In genomic region chr20:50356962-50357782, GRCh38 we compare ENCODE assay signal across 17 cellular contexts.
DNase-seq lines count a peak whose midpoint lies in the region; ATAC-seq, FAIRE-seq and TF ChIP-seq lines count a peak whose summit lies in the region.
"Had no signal": no experiment of that assay in that cellular context is flagged by ENCODE, and none has a peak within 500 bp of the region (broad histone marks: within the 10 kb centered on the region; RNA-seq: fewer than 3 reads in every experiment).

No MANE protein-coding gene starts in this region.

- dilution Hi-C loops in IMR-90 (cut with HindIII; ENCODE audit: low sequenced_read_pairs, unreplicated experiment): no loop called here

- H3K14ac ChIP-seq in IMR-90 (replicated peaks; ENCODE audit: low read depth, low read length) (no peak overlapping the region; the same call in 1 of the 2 replicates), H1 (ENCODE audit: insufficient read length) (no peak overlapping the region)

- H3K18ac ChIP-seq in IMR-90 (ENCODE audit: low read depth, low read length) (no peak overlapping the region), H1 (ENCODE audit: extremely low read depth, low read length) (no peak overlapping the region)

- DNase-seq in IMR-90 (no peak), H1 (ENCODE audit: low read depth in 1 of 2, low spot score in 2 of 2) (no peak), posterior vena cava (ENCODE audit: low spot score) (peak; percentile 67), CD1c-positive myeloid dendritic cell (ENCODE audit: extremely low spot score) (no peak), NCI-H146 treated with DMSO at 0.1 percent for 48 hours (lab: John Stamatoyannopoulos, UW; ENCODE audit: unreplicated experiment) (no peak)
- DNase-seq: Calu3; CD4-positive, CD25-positive, alpha-beta regulatory T cell; DMS153; DND-41; GDM1; GOT3 had no signal

- H2AFZ ChIP-seq in IMR-90 (replicated peaks; ENCODE audit: low read length, poor library complexity): no peak overlapping the region
- H2AFZ ChIP-seq in H1 (ENCODE audit: low read length): no peak overlapping the region

- no peak for ATAC-seq in IMR-90 (ENCODE audit: low read depth)
- no peak for ATAC-seq in HG03097 (IDR thresholded peaks at IDR 0.05; ENCODE audit: low FRiP score, unreplicated experiment)
- ATAC-seq in GM21786 (IDR thresholded peaks at IDR 0.05; ENCODE audit: unreplicated experiment): no peak

- no peaks in the 10 kb centered on the region for H3K9me1 ChIP-seq in IMR-90 (ENCODE audit: insufficient read depth, low read length)

- no peak overlapping the region for H3K23ac ChIP-seq in IMR-90 (ENCODE audit: low read depth, low read length)
- H3K23ac ChIP-seq in H1 (ENCODE audit: insufficient read length): no peak overlapping the region

- no peaks in the 10 kb centered on the region for H3K79me1 ChIP-seq in IMR-90 (ENCODE audit: low read depth in 1 of 2, low read length in 2 of 2)
- no peaks in the 10 kb centered on the region for H3K79me1 ChIP-seq in H1 (ENCODE audit: low read depth, low read length)

- H2AK5ac ChIP-seq in IMR-90 (ENCODE audit: low read depth, low read length) (peak overlapping the region; percentile 43; the same call in 1 of the 2 replicates), H1 (ENCODE audit: low read depth, low read length) (no peak overlapping the region; the same call in 1 of the 2 replicates)

- TF ChIP-seq POLR2A in IMR-90 (IDR thresholded peaks at IDR 0.05; ENCODE audit: low read depth, low read length) (no peak), H1 (IDR thresholded peaks at IDR 0.05; ENCODE audit: control extremely low read depth in 1 of 2, low read depth in 2 of 2, low read length in 2 of 2) (no peak)

- FAIRE-seq in H1 (lab: Jason Lieb, UNC): no peak
- FAIRE-seq: A204.1, GM12892 had no signal

- H2BK120ac ChIP-seq in IMR-90 (ENCODE audit: low read depth, low read length) (no peak overlapping the region), H1 (replicated peaks; ENCODE audit: low read depth, low read length) (no peak overlapping the region)

- peak overlapping the region in 2 of 11 experiments; percentile 6 to 19; a peak in 2 of 22 replicates for H3K27ac ChIP-seq in BLaER1 treated with 17β-estradiol and CSF1 and Interleukin-3, amounts not matched to agents 10 nM and 100 nM
- no peak overlapping the region for H3K27ac ChIP-seq in IMR-90 (ENCODE audit: insufficient read depth, low read length)
- no peak overlapping the region for H3K27ac ChIP-seq in H1 (ENCODE audit: low read depth, low read length)

- no peak overlapping the region for H2AK9ac ChIP-seq in IMR-90 (replicated peaks; ENCODE audit: low read depth, low read length, poor library complexity)

- no peaks in the 10 kb centered on the region for H3K9me3 ChIP-seq in BLaER1 treated with 17β-estradiol and CSF1 and Interleukin-3, amounts not matched to agents 10 nM and 100 nM (replicated peaks in 1 of 11)
- H3K9me3 ChIP-seq in IMR-90 (ENCODE audit: control insufficient read depth, insufficient read depth, low read length) (no peaks in the 10 kb centered on the region), H1 (ENCODE audit: insufficient read depth in 2 of 2, low read depth in 1 of 2, low read length in 1 of 2) (no peaks in the 10 kb centered on the region)
- H3K9me3 ChIP-seq: HAP-1 had no signal

- H2BK5ac ChIP-seq in IMR-90 (ENCODE audit: low read depth, low read length, poor library complexity, severe bottlenecking) (no peak overlapping the region), H1 (ENCODE audit: low read depth, low read length) (no peak overlapping the region)

- no peaks in the 10 kb centered on the region for H3K27me3 ChIP-seq in BLaER1 treated with 17β-estradiol and CSF1 and Interleukin-3, amounts not matched to agents 10 nM and 100 nM
- no peaks in the 10 kb centered on the region for H3K27me3 ChIP-seq in IMR-90 (ENCODE audit: control insufficient read depth, insufficient read depth, low read length)
- H3K27me3 ChIP-seq in H1 (replicated peaks in 1 of 4; ENCODE audit: control insufficient read depth in 3 of 4, extremely low read depth in 1 of 4, insufficient read depth in 3 of 4, low read length in 3 of 4): no peaks in the 10 kb centered on the region

- peaks cover 32 to 79% (median 57%) of the 10 kb centered on the region in 10 experiments for H3K4me1 ChIP-seq in BLaER1 treated with 17β-estradiol and CSF1 and Interleukin-3, amounts not matched to agents 10 nM and 100 nM
- no peaks in the 10 kb centered on the region for H3K4me1 ChIP-seq in IMR-90 (ENCODE audit: control insufficient read depth, insufficient read depth, low read length)
- H3K4me1 ChIP-seq in H1 (replicated peaks in 1 of 4; ENCODE audit: control insufficient read depth in 3 of 4, insufficient read depth in 4 of 4, low read length in 3 of 4): no peaks in the 10 kb centered on the region; a peak in 2 of 7 replicates
- H3K4me1 ChIP-seq: HAP-1 had no signal

- intact Hi-C loops in IMR-90 (cut with micrococcal nuclease) (no loop called here), posterior vena cava (cut with DNase I) (no loop called here)

- H4K8ac ChIP-seq in IMR-90 (ENCODE audit: low read depth in 2 of 2, low read length in 2 of 2): no peak overlapping the region
- H4K8ac ChIP-seq in H1 (ENCODE audit: extremely low read depth, insufficient read depth, low read length): no peak overlapping the region

- TF ChIP-seq EP300 in H1 (IDR thresholded peaks at IDR 0.05; ENCODE audit: borderline replicate concordance in 1 of 2, low read depth in 2 of 2, low read length in 2 of 2): no peak

- TF ChIP-seq CTCF in IMR-90 (conservative IDR thresholded peaks at IDR 0.05; ENCODE audit: low read depth, low read length) (no peak), H1 (IDR thresholded peaks at IDR 0.05; ENCODE audit: control extremely low read depth in 1 of 3, insufficient read depth in 1 of 3, low read depth in 1 of 3, low read length in 3 of 3) (no peak)

- H2BK15ac ChIP-seq in IMR-90 (ENCODE audit: low read depth, low read length) (no peak overlapping the region), H1 (ENCODE audit: low read length) (no peak overlapping the region)

- POLR2A ChIA-PET in IMR-90 (lab: Charles Lee; ENCODE audit: unreplicated experiment) (no interaction called here), H1 (lab: Charles Lee; ENCODE audit: partially characterized antibody) (interaction anchor here (1.4 kb wide), 1 partner anchor 166 kb away, joined by 4 read pairs; no protein-coding TSS in a partner anchor)

- H3K23me2 ChIP-seq in H1 (ENCODE audit: low read depth, low read length): no peaks in the 10 kb centered on the region

- no peak overlapping the region for H3K4ac ChIP-seq in IMR-90 (ENCODE audit: low read depth, low read length)
- no peak overlapping the region for H3K4ac ChIP-seq in H1 (replicated peaks; ENCODE audit: insufficient read length, low read depth, low read length)

- H4K5ac ChIP-seq in IMR-90 (ENCODE audit: low read depth, low read length) (no peak overlapping the region), H1 (ENCODE audit: insufficient read length, low read depth, low read length) (no peak overlapping the region)

- H3K56ac ChIP-seq in IMR-90 (ENCODE audit: extremely low read depth, insufficient read depth, low read length) (no peak overlapping the region), H1 (replicated peaks; ENCODE audit: insufficient read length, low read depth, low read length) (no peak overlapping the region)

- BruUV-seq in IMR-90 (replicated peaks; lab: Mats Ljungman, UMichigan): no TSS peak

- peak overlapping the region in 8 of 11 experiments; percentile 21 to 58 (median 38); a peak in 15 of 22 replicates for H3K4me2 ChIP-seq in BLaER1 treated with 17β-estradiol and CSF1 and Interleukin-3, amounts not matched to agents 10 nM and 100 nM
- H3K4me2 ChIP-seq in IMR-90 (ENCODE audit: low read depth, low read length) (no peak overlapping the region), H1 (ENCODE audit: insufficient read depth in 1 of 2, low read depth in 2 of 2, low read length in 2 of 2) (no peak overlapping the region)

- no peak overlapping the region for H2BK20ac ChIP-seq in IMR-90 (ENCODE audit: low read depth, low read length)
- no peak overlapping the region for H2BK20ac ChIP-seq in H1 (ENCODE audit: low read length)

- peak overlapping the region; percentile 23; the same call in 1 of the 2 replicates for H2BK12ac ChIP-seq in H1 (ENCODE audit: low read depth, low read length)

- no peaks in the 10 kb centered on the region for H3K36me3 ChIP-seq in BLaER1 treated with 17β-estradiol and CSF1 and Interleukin-3, amounts not matched to agents 10 nM and 100 nM
- no peaks in the 10 kb centered on the region for H3K36me3 ChIP-seq in IMR-90 (ENCODE audit: control insufficient read depth, insufficient read depth, low read length)
- H3K36me3 ChIP-seq in H1 (ENCODE audit: control insufficient read depth in 2 of 4, insufficient read depth in 4 of 4, low read length in 3 of 4): no peaks in the 10 kb centered on the region
- H3K36me3 ChIP-seq: HAP-1 had no signal

- H4K20me1 ChIP-seq in BLaER1 treated with 17β-estradiol and CSF1 and Interleukin-3, amounts not matched to agents 10 nM and 100 nM: no peaks in the 10 kb centered on the region
- H4K20me1 ChIP-seq in IMR-90 (ENCODE audit: insufficient read depth, low read length) (no peaks in the 10 kb centered on the region), H1 (replicated peaks in 1 of 2; ENCODE audit: control insufficient read depth in 1 of 2, insufficient read depth in 2 of 2, low read length in 2 of 2) (no peaks in the 10 kb centered on the region)

- no peak overlapping the region for H3K4me3 ChIP-seq in BLaER1 treated with 17β-estradiol and CSF1 and Interleukin-3, amounts not matched to agents 10 nM and 100 nM
- no peak overlapping the region for H3K4me3 ChIP-seq in IMR-90 (ENCODE audit: insufficient read depth, low read depth, low read length)
- no peak overlapping the region for H3K4me3 ChIP-seq in H1 (ENCODE audit: extremely low read depth in 1 of 4, insufficient read depth in 2 of 4, low read depth in 3 of 4, low read length in 4 of 4)
- H3K4me3 ChIP-seq: HAP-1 had no signal

- no peak for TF ChIP-seq RAD21 in IMR-90 (IDR thresholded peaks at IDR 0.05; ENCODE audit: low read length)
- no peak for TF ChIP-seq RAD21 in H1 (IDR thresholded peaks at IDR 0.05 in 1 of 2, conservative IDR thresholded peaks at IDR 0.05 in 1 of 2; ENCODE audit: low read depth in 2 of 2, low read length in 2 of 2)

- peak overlapping the region in 1 of 11 experiments; percentile 41; a peak in 1 of 22 replicates for H3K9ac ChIP-seq in BLaER1 treated with 17β-estradiol and CSF1 and Interleukin-3, amounts not matched to agents 10 nM and 100 nM
- H3K9ac ChIP-seq in IMR-90 (ENCODE audit: low read depth, low read length): no peak overlapping the region
- H3K9ac ChIP-seq in H1 (replicated peaks in 1 of 4; ENCODE audit: extremely low read depth in 1 of 4, low read depth in 3 of 4, low read length in 3 of 4): no peak overlapping the region

- in situ Hi-C loops in IMR-90 (cut with MboI; ENCODE audit: low sequenced_read_pairs): no loop called here

- no peaks in the 10 kb centered on the region for H3K79me2 ChIP-seq in H1 (ENCODE audit: control insufficient read depth in 1 of 2, insufficient read depth in 2 of 2, low read length in 2 of 2)

- WGBS in IMR-90 (ENCODE audit: extremely low coverage in 2 of 2, insufficient read length in 1 of 2), 2 experiments: 75% methylated on average over 10 of the region's 16 CpGs; no CpG with 5 or more reads in 1 of the 2 experiments
- 90% methylated on average over 16 of the region's 16 CpGs; no CpG with 5 or more reads in 1 of the 2 experiments for WGBS in H1 (ENCODE audit: extremely low coverage in 1 of 2, insufficient coverage in 1 of 2, insufficient read length in 1 of 2, insufficient replicate concordance in 2 of 2, low coverage in 1 of 2, low lambda C conversion rate in 2 of 2, missing lambda C conversion rate in 1 of 2), 2 experiments

- H4K91ac ChIP-seq in IMR-90 (ENCODE audit: insufficient read depth, low read depth, low read length) (no peak overlapping the region), H1 (replicated peaks; ENCODE audit: insufficient read length, low read length) (no peak overlapping the region)

- CTCF ChIA-PET in IMR-90 (lab: Yijun Ruan, JAX): no interaction called here
- CTCF ChIA-PET in H1 (lab: Charles Lee; ENCODE audit: partially characterized antibody): interaction anchor here (0.6 to 2.3 kb wide), 9 partner anchors 11 to 431 kb away, joined by 3 to 12 read pairs (median 5); no protein-coding TSS in a partner anchor

Comparison
In these comparisons a context has a peak if more than half of its experiments do, and no peak if none do; other contexts are left out.
1. H3K4me2 ChIP-seq: peak in BLaER1 treated with 17β-estradiol and CSF1 and Interleukin-3, amounts not matched to agents 10 nM and 100 nM (8 of 11); none in IMR-90 (single experiment) and H1 (0 of 2).